In genomic region chr10:133355266-133355665, GRCh38 we compare ENCODE assay signal across 39 cellular contexts. TPM values are rescaled to one million over a fixed set of nuclear protein-coding genes. Genes with fewer than 3 reads are reported as not detected.
"Had no signal": no experiment of that assay in that cellular context is flagged by ENCODE, and none has a peak within 500 bp of the region (broad histone marks: within the 10 kb centered on the region; RNA-seq: fewer than 3 reads in every experiment).

No MANE protein-coding gene starts in this region.

- DNase-seq: activated B cell treated with CpG ODN at 0.5 μM for 24 hours; activated CD4-positive, alpha-beta T cell treated with anti-CD3 and anti-CD28 coated beads for 48 hours; activated CD4-positive, alpha-beta T cell treated with anti-CD3 and anti-CD28 coated beads, Interleukin-2, amount 50 U/mL, for 1 hour; activated CD4-positive, alpha-beta T cell treated with anti-CD3 and anti-CD28 coated beads, Interleukin-2, amount 50 U/mL, for 48 hours; activated CD8-positive, alpha-beta memory T cell treated with anti-CD3 and anti-CD28 coated beads, Interleukin-2, amount 10 ng/mL, durations not matched to agents 7 days and 5 days; activated CD8-positive, alpha-beta memory T cell treated with anti-CD3 and anti-CD28 coated beads, Interleukin-2, amount 50 U/mL, for 4 hours; activated CD8-positive, alpha-beta T cell treated with anti-CD3 and anti-CD28 coated beads, Interleukin-2, amount 10 ng/mL, durations not matched to agents 7 days and 5 days; activated effector memory CD4-positive, alpha-beta T cell treated with anti-CD3 and anti-CD28 coated beads, Interleukin-2, amount 50 U/mL, for 16 hours; activated naive CD4-positive, alpha-beta T cell treated with anti-CD3 and anti-CD28 coated beads for 36 hours; activated naive CD8-positive, alpha-beta T cell treated with anti-CD3 and anti-CD28 coated beads for 36 hours; activated naive CD8-positive, alpha-beta T cell treated with anti-CD3 and anti-CD28 coated beads, Interleukin-2, amount 50 U/mL, for 24 hours; activated T-cell treated with anti-CD3 and anti-CD28 coated beads, Interleukin-2, amount 50 U/mL, for 1 hour; activated T-cell treated with anti-CD3 and anti-CD28 coated beads, Interleukin-2, amount 50 U/mL, for 48 hours; adrenal gland; amygdala; aorta; body of pancreas; central memory CD4-positive, alpha-beta T cell; cerebellar nuclear complex; colonic mucosa; effector CD8-positive, alpha-beta T cell; esophagus squamous epithelium; foreskin melanocyte; T-helper 1 cell; T-helper 17 cell; T1000; WERI-Rb-1 had no signal

- H3K4me3 ChIP-seq: adrenal gland, body of pancreas, colonic mucosa, esophagus squamous epithelium, gastroesophageal sphincter had no signal

- H3K27me3 ChIP-seq: adrenal gland, body of pancreas, colonic mucosa had no signal

- ATAC-seq: activated CD4-positive, CD25-positive, alpha-beta regulatory T cell treated with anti-CD3 and anti-CD28 coated beads, Interleukin-2, amount 50 U/mL, for 24 hours; activated CD8-positive, alpha-beta memory T cell treated with anti-CD3 and anti-CD28 coated beads, Interleukin-2, amount 10 ng/mL, durations not matched to agents 7 days and 5 days; activated CD8-positive, alpha-beta T cell treated with anti-CD3 and anti-CD28 coated beads, Interleukin-2, amount 10 ng/mL, durations not matched to agents 7 days and 5 days; activated naive CD8-positive, alpha-beta T cell treated with anti-CD3 and anti-CD28 coated beads, Interleukin-2, amount 50 U/mL, for 24 hours; body of pancreas; gastroesophageal sphincter; T-helper 17 cell had no signal

- H3K27ac ChIP-seq: adrenal gland, body of pancreas, colonic mucosa, epithelial cell of prostate, esophagus squamous epithelium, gastroesophageal sphincter, WERI-Rb-1 had no signal

- H3K36me3 ChIP-seq: adrenal gland, colonic mucosa, esophagus squamous epithelium, WERI-Rb-1 had no signal

- H3K9me3 ChIP-seq: adrenal gland, body of pancreas, colonic mucosa, esophagus squamous epithelium, gastroesophageal sphincter had no signal

RNA-seq across cellular contexts. Expression of gene PRAP1, which starts 8.1 kb away (rescaled TPM):
- total RNA-seq: activated B cell treated with CpG ODN at 0.5 μM for 24 hours; activated CD8-positive, alpha-beta memory T cell treated with anti-CD3 and anti-CD28 coated beads for 36 hours; activated CD8-positive, alpha-beta memory T cell treated with anti-CD3 and anti-CD28 coated beads, Interleukin-2, amount 10 ng/mL, durations not matched to agents 7 days and 5 days; activated CD8-positive, alpha-beta T cell treated with anti-CD3 and anti-CD28 coated beads, Interleukin-2, amount 10 ng/mL, durations not matched to agents 7 days and 5 days; activated naive CD4-positive, alpha-beta T cell treated with anti-CD3 and anti-CD28 coated beads for 36 hours; activated naive CD8-positive, alpha-beta T cell treated with anti-CD3 and anti-CD28 coated beads for 36 hours; activated T-helper 1 cell treated with anti-CD3 and anti-CD28 coated beads, Interleukin-12 subunit alpha, Interleukin-12 subunit beta, Interleukin-2, Interleukin-4 antibody, amounts not matched to agents 30 ng/mL and 10 ng/mL and 1 ng/mL, durations not matched to agents 14 hours and 24 hours and 36 hours; activated T-helper 2 cell treated with anti-CD3 and anti-CD28 coated beads, Interferon-gamma antibody, Interleukin-2, Interleukin-4, amounts not matched to agents 10 μg/mL and 5 μg/mL and 100 μg/mL, durations not matched to agents 14 hours and 24 hours and 36 hours; aorta; dermis microvascular lymphatic vessel endothelial cell; endothelial cell of umbilical vein; esophagus squamous epithelium; fibroblast of lung; fibroblast of villous mesenchyme; gastroesophageal sphincter; glomerular endothelial cell; T-helper 17 cell had no signal
- polyA plus RNA-seq: endothelial cell of umbilical vein, esophagus, fibroblast of lung had no signal

RNA-seq across cellular contexts. Expression of gene CALY, which starts 18.6 kb away (rescaled TPM):
- total RNA-seq: activated B cell treated with CpG ODN at 0.5 μM for 24 hours; activated CD8-positive, alpha-beta memory T cell treated with anti-CD3 and anti-CD28 coated beads for 36 hours; activated CD8-positive, alpha-beta memory T cell treated with anti-CD3 and anti-CD28 coated beads, Interleukin-2, amount 10 ng/mL, durations not matched to agents 7 days and 5 days; activated CD8-positive, alpha-beta T cell treated with anti-CD3 and anti-CD28 coated beads, Interleukin-2, amount 10 ng/mL, durations not matched to agents 7 days and 5 days; activated naive CD4-positive, alpha-beta T cell treated with anti-CD3 and anti-CD28 coated beads for 36 hours; activated naive CD8-positive, alpha-beta T cell treated with anti-CD3 and anti-CD28 coated beads for 36 hours; activated T-helper 1 cell treated with anti-CD3 and anti-CD28 coated beads, Interleukin-12 subunit alpha, Interleukin-12 subunit beta, Interleukin-2, Interleukin-4 antibody, amounts not matched to agents 30 ng/mL and 10 ng/mL and 1 ng/mL, durations not matched to agents 14 hours and 24 hours and 36 hours; activated T-helper 2 cell treated with anti-CD3 and anti-CD28 coated beads, Interferon-gamma antibody, Interleukin-2, Interleukin-4, amounts not matched to agents 10 μg/mL and 5 μg/mL and 100 μg/mL, durations not matched to agents 14 hours and 24 hours and 36 hours; aorta; dermis microvascular lymphatic vessel endothelial cell; endothelial cell of umbilical vein; esophagus squamous epithelium; fibroblast of lung; fibroblast of villous mesenchyme; glomerular endothelial cell had no signal
- polyA plus RNA-seq: aorta, endothelial cell of umbilical vein, fibroblast of lung had no signal
